13 cellular contexts compared by ENCODE assay signal in the genomic region with DNA sequence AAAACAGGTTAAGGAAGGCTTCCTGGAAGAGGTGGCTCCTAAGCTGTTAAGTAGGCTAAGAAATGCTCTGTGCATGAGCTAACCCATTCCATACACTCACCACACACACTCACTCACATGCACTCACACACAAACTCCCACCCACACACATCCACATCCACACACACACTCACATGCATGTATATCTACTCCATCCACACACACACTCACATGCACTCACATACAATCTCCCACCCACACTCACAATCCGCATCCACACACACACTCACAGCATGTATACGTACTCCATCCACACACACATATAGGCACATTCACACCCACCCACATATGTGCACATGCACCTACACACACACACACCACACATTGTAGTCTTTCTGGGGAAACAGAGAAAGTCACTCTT.
"Had no signal": no experiment of that assay in that cellular context is flagged by ENCODE, and none has a peak within 500 bp of the region (broad histone marks: within the 10 kb centered on the region; RNA-seq: fewer than 3 reads in every experiment).

No MANE protein-coding gene starts in this region.

- H3K27me3 ChIP-seq: thyroid gland, upper lobe of left lung, uterus had no signal

- H3K9me3 ChIP-seq: sigmoid colon, suprapubic skin, thyroid gland, upper lobe of left lung, uterus had no signal

- H3K36me3 ChIP-seq: sigmoid colon, suprapubic skin, thyroid gland, upper lobe of left lung, uterus had no signal

- DNase-seq: effector memory CD8-positive, alpha-beta T cell; erythroblast; foreskin keratinocyte; naive thymus-derived CD4-positive, alpha-beta T cell; posterior cingulate gyrus; sigmoid colon; stimulated activated CD4-positive, alpha-beta T cell treated with anti-CD3 and anti-CD28 coated beads, Interleukin-2, amount 100 ng/mL, for 24 hours; stimulated activated naive CD8-positive, alpha-beta T cell treated with anti-CD3 and anti-CD28 coated beads, Interleukin-15, Interleukin-2, amounts not matched to agents 100 U/mL and 50 U/mL, for 24 hours; thyroid gland; upper lobe of left lung; uterus had no signal

- H3K27ac Mint-ChIP-seq: effector memory CD8-positive, alpha-beta T cell; naive thymus-derived CD4-positive, alpha-beta T cell had no signal

- ATAC-seq: effector memory CD8-positive, alpha-beta T cell; foreskin keratinocyte; naive thymus-derived CD4-positive, alpha-beta T cell; stimulated activated naive CD8-positive, alpha-beta T cell treated with anti-CD3 and anti-CD28 coated beads, Interleukin-15, Interleukin-2, amounts not matched to agents 100 U/mL and 50 U/mL, for 24 hours had no signal

- H3K4me1 ChIP-seq: foreskin keratinocyte, sigmoid colon, suprapubic skin, uterus had no signal

- H3K4me3 Mint-ChIP-seq: naive thymus-derived CD4-positive, alpha-beta T cell had no signal

- H3K9me3 Mint-ChIP-seq: effector memory CD8-positive, alpha-beta T cell had no signal

- H3K4me3 ChIP-seq: sigmoid colon, skin epidermis, suprapubic skin, thyroid gland, upper lobe of left lung, uterus had no signal
